In the genomic region with DNA sequence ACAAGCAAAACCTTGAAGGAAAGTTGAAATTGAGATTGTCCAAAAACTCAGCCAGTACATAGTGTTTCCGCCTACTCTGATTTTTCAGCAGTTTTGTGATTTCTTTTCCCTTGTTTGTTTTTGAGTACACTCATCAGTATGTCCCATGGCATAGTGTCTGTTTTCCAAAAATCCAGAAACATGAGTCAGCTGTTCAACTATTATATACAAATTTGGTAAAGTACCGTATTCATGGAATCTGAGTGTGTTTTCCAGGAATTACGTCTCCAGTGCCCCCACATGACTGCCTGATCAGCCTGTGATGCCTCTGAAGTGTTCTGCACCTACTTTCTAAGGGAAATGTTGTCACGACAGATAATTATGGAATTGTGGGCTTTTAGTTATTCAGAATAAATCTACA, we compare ENCODE assay signal across 12 cellular contexts.
DNase-seq lines count a peak whose midpoint lies in the region; ATAC-seq, FAIRE-seq and TF ChIP-seq lines count a peak whose summit lies in the region.
"Had no signal": no experiment of that assay in that cellular context is flagged by ENCODE, and none has a peak within 500 bp of the region (broad histone marks: within the 10 kb centered on the region; RNA-seq: fewer than 3 reads in every experiment).

No MANE protein-coding gene starts in this region.

- DNase-seq in M059J (ENCODE audit: low read depth) (peak; percentile 61), mucosa of descending colon (no peak), GM20000 (ENCODE audit: low spot score) (no peak), head of caudate nucleus (no peak), DMS153 (lab: John Stamatoyannopoulos, UW) (no peak)
- no peak for DNase-seq in stimulated activated CD4-positive, alpha-beta T cell treated with anti-CD3 and anti-CD28 coated beads, Interleukin-1b, Interleukin-23, amount 100 ng/mL, for 48 hours
- DNase-seq: islet precursor cell; NCI-H446; stimulated activated CD4-positive, alpha-beta T cell treated with anti-CD3 and anti-CD28 coated beads, Interleukin-2, amount 100 ng/mL, for 48 hours had no signal

- H2AFZ ChIP-seq in ACC112 (ENCODE audit: low read length, unreplicated experiment) = peak overlapping the region; percentile 89

- H3K9me3 ChIP-seq in mucosa of descending colon = no peaks in the 10 kb centered on the region
- H3K9me3 ChIP-seq: A549 had no signal

- intact Hi-C loops in mucosa of descending colon (cut with DNase I, micrococcal nuclease) (no loop called here), head of caudate nucleus (cut with DNase I) (no loop called here)

- H3K27me3 ChIP-seq in ACC112 (ENCODE audit: insufficient read depth, low read length) = no peaks in the 10 kb centered on the region

- peak overlapping the region; percentile 80 for H3K27ac ChIP-seq in ACC112 (ENCODE audit: low read depth, low read length)
- H3K27ac ChIP-seq: A549 had no signal

- H3K4me1 ChIP-seq in ACC112 (ENCODE audit: control insufficient read depth, insufficient read depth, low read length, unreplicated experiment) = peaks cover 17% of the 10 kb centered on the region
- H3K4me1 ChIP-seq in mucosa of descending colon (ENCODE audit: low read depth) = no peaks in the 10 kb centered on the region
- H3K4me1 ChIP-seq: A549 had no signal

- TF ChIP-seq CTCF in mucosa of descending colon (IDR thresholded peaks at IDR 0.05) (no peak), GM20000 (IDR thresholded peaks at IDR 0.05; ENCODE audit: extremely low read depth, missing control alignments) (no peak)

- H3K36me3 ChIP-seq in ACC112 (ENCODE audit: insufficient read depth, low read length) (no peaks in the 10 kb centered on the region), mucosa of descending colon (ENCODE audit: low read depth) (no peaks in the 10 kb centered on the region)

- peak; percentile 43 for ATAC-seq in mucosa of descending colon
- ATAC-seq: A549 had no signal

- no peaks in the 10 kb centered on the region for H3K79me2 ChIP-seq in ACC112 (ENCODE audit: control insufficient read depth, insufficient read depth, low read length, unreplicated experiment)

- H3K4me3 ChIP-seq in ACC112 (ENCODE audit: low read depth, low read length) (no peak overlapping the region; the same call in 1 of the 2 replicates), mucosa of descending colon (no peak overlapping the region)
- H3K4me3 ChIP-seq: A549 had no signal

- peak; percentile 48 for FAIRE-seq in endometrium (lab: Jason Lieb, UNC)
- FAIRE-seq: A549 had no signal
